Comparison of ENCODE assay signal across 8 cellular contexts in genomic region chr22:23242473-23243001, GRCh38.
DNase-seq lines count a peak whose midpoint lies in the region; ATAC-seq and TF ChIP-seq lines count a peak whose summit lies in the region.

No MANE protein-coding gene starts in this region.

- H3K36me3 Mint-ChIP-seq in natural killer cell treated with Interleukin-12 subunit alpha and Interleukin-12 subunit beta and Interleukin-15 and Interleukin-18, amount 100 ng/mL, for 72 hours, result no peaks in the 10 kb centered on the region

- peaks cover 9% of the 10 kb centered on the region for H3K9me3 ChIP-seq in RWPE2 (ENCODE audit: severe bottlenecking)

- peaks cover 61% of the 10 kb centered on the region for H3K4me1 ChIP-seq in RWPE2 (ENCODE audit: insufficient read depth, poor library complexity, severe bottlenecking)

- H3K9me3 Mint-ChIP-seq in natural killer cell treated with Interleukin-12 subunit alpha and Interleukin-12 subunit beta and Interleukin-15 and Interleukin-18, amount 100 ng/mL, for 72 hours, result no peaks in the 10 kb centered on the region

- no peaks in the 10 kb centered on the region for H3K27me3 Mint-ChIP-seq in natural killer cell treated with Interleukin-12 subunit alpha and Interleukin-12 subunit beta and Interleukin-15 and Interleukin-18, amount 100 ng/mL, for 72 hours

- peak overlapping the region; percentile 55 to 69 for H3K27ac Mint-ChIP-seq in natural killer cell treated with Interleukin-12 subunit alpha and Interleukin-12 subunit beta and Interleukin-15 and Interleukin-18, amount 100 ng/mL, for 72 hours

- peaks cover 76 to 79% of the 10 kb centered on the region in 2 donors for H3K4me1 Mint-ChIP-seq in natural killer cell treated with Interleukin-12 subunit alpha and Interleukin-12 subunit beta and Interleukin-15 and Interleukin-18, amount 100 ng/mL, for 72 hours (ENCODE audit: low read depth in 2 of 2)

- peaks cover 11% of the 10 kb centered on the region for H3K36me3 ChIP-seq in RWPE2 (ENCODE audit: low read depth)

- H3K27ac ChIP-seq in RWPE2 (ENCODE audit: poor library complexity, severe bottlenecking), result peak overlapping the region; percentile 90

- no peaks in the 10 kb centered on the region for H3K27me3 ChIP-seq in RWPE2 (ENCODE audit: insufficient read depth, poor library complexity, severe bottlenecking)

- no peak for TF ChIP-seq CTCF in RWPE2 (IDR thresholded peaks at IDR 0.05; ENCODE audit: poor library complexity, severe bottlenecking)

- DNase-seq in EL, result peak; percentile 25
- no peak for DNase-seq in RWPE2 (ENCODE audit: low spot score)
- DNase-seq in dermis blood vessel endothelial cell, result peak; percentile 39
- no peak for DNase-seq in natural killer cell treated with Interleukin-12 subunit alpha and Interleukin-12 subunit beta and Interleukin-15 and Interleukin-18, amount 100 ng/mL, for 72 hours (ENCODE audit: low spot score)
- no peak for DNase-seq in NCI-H1694 treated with DMSO at 0.1 percent for 48 hours (lab: John Stamatoyannopoulos, UW)
- DNase-seq in cerebellum (ENCODE audit: low spot score), result no peak

- ATAC-seq in RWPE2 (ENCODE audit: low read depth), result no peak
- ATAC-seq in natural killer cell treated with Interleukin-12 subunit alpha and Interleukin-12 subunit beta and Interleukin-15 and Interleukin-18, amount 100 ng/mL, for 72 hours, result no peak
- ATAC-seq in GM19395 (IDR thresholded peaks at IDR 0.05; ENCODE audit: unreplicated experiment), result no peak
- ATAC-seq in HG02884 (IDR thresholded peaks at IDR 0.05; ENCODE audit: unreplicated experiment), result no peak

- peak overlapping the region; percentile 75 for H3K4me3 Mint-ChIP-seq in natural killer cell treated with Interleukin-12 subunit alpha and Interleukin-12 subunit beta and Interleukin-15 and Interleukin-18, amount 100 ng/mL, for 72 hours

- no peak overlapping the region for H3K4me3 ChIP-seq in RWPE2 (ENCODE audit: severe bottlenecking)

Comparison
In these comparisons a context has a peak if more than half of its experiments do, and no peak if none do; other contexts are left out.
1. DNase-seq: peak in EL (single experiment) and dermis blood vessel endothelial cell (single experiment); none in RWPE2 (single experiment), natural killer cell treated with Interleukin-12 subunit alpha and Interleukin-12 subunit beta and Interleukin-15 and Interleukin-18, amount 100 ng/mL, for 72 hours (single experiment), NCI-H1694 treated with DMSO at 0.1 percent for 48 hours (single experiment) and cerebellum (single experiment).